In genomic region chr7:158075633-158076001, GRCh38 we compare ENCODE assay signal across 19 cellular contexts.
"Had no signal": no experiment of that assay in that cellular context is flagged by ENCODE, and none has a peak within 500 bp of the region (broad histone marks: within the 10 kb centered on the region; RNA-seq: fewer than 3 reads in every experiment).

No MANE protein-coding gene starts in this region.

- H3K36me3 Mint-ChIP-seq: activated naive CD8-positive, alpha-beta T cell; natural killer cell had no signal

- DNase-seq: activated CD4-positive, alpha-beta T cell treated with anti-CD3 and anti-CD28 coated beads for 4 hours; activated CD8-positive, alpha-beta T cell treated with anti-CD3 and anti-CD28 coated beads for 36 hours; activated gamma-delta T cell treated with Interleukin-2 at 50 U/mL for 16 hours; activated T-cell treated with anti-CD3 and anti-CD28 coated beads, Interleukin-2, amount 50 U/mL, for 4 hours; amniotic stem cell; central memory CD4-positive, alpha-beta T cell; left ventricle myocardium inferior; natural killer cell; occipital lobe; trophoblast cell had no signal

- H3K79me2 ChIP-seq: hepatocyte had no signal

- H3K4me1 Mint-ChIP-seq: natural killer cell, WTC11 had no signal

- H3K36me3 ChIP-seq: esophagus muscularis mucosa, left ventricle myocardium inferior, prostate gland, suprapubic skin had no signal

- H3K27me3 ChIP-seq: body of pancreas, hepatocyte had no signal

- H3K9me3 Mint-ChIP-seq: activated CD8-positive, alpha-beta T cell treated with anti-CD3 and anti-CD28 coated beads for 36 hours; activated T-cell treated with anti-CD3 and anti-CD28 coated beads, Interleukin-2, amount 50 U/mL, for 4 hours; natural killer cell; stimulated activated naive CD8-positive, alpha-beta T cell treated with anti-CD3 and anti-CD28 coated beads, Interleukin-15, Interleukin-2, amounts not matched to agents 100 ng/mL and 50 ng/mL, for 24 hours had no signal

- H3K27ac ChIP-seq: body of pancreas, coronary artery, esophagus muscularis mucosa, hepatocyte, left ventricle myocardium inferior, prostate gland, suprapubic skin had no signal

- ATAC-seq: activated CD8-positive, alpha-beta T cell treated with anti-CD3 and anti-CD28 coated beads for 36 hours; activated T-cell treated with anti-CD3 and anti-CD28 coated beads, Interleukin-2, amount 50 U/mL, for 4 hours; body of pancreas; natural killer cell; WTC11 had no signal

- H3K4me3 Mint-ChIP-seq: activated CD8-positive, alpha-beta T cell treated with anti-CD3 and anti-CD28 coated beads for 36 hours; activated naive CD8-positive, alpha-beta T cell; activated T-cell treated with anti-CD3 and anti-CD28 coated beads, Interleukin-2, amount 50 U/mL, for 4 hours; natural killer cell; stimulated activated naive CD8-positive, alpha-beta T cell treated with anti-CD3 and anti-CD28 coated beads, Interleukin-15, Interleukin-2, amounts not matched to agents 100 ng/mL and 50 ng/mL, for 24 hours; WTC11 had no signal

- H3K4me3 ChIP-seq: body of pancreas, coronary artery, esophagus muscularis mucosa, hepatocyte, left ventricle myocardium inferior, prostate gland, suprapubic skin had no signal

- H3K27me3 Mint-ChIP-seq: activated CD8-positive, alpha-beta T cell treated with anti-CD3 and anti-CD28 coated beads for 36 hours; stimulated activated naive CD8-positive, alpha-beta T cell treated with anti-CD3 and anti-CD28 coated beads, Interleukin-15, Interleukin-2, amounts not matched to agents 100 ng/mL and 50 ng/mL, for 24 hours had no signal

- H3K9me3 ChIP-seq: body of pancreas, esophagus muscularis mucosa, left ventricle myocardium inferior, prostate gland, suprapubic skin had no signal

- H3K4me2 ChIP-seq: hepatocyte had no signal

- H2AFZ ChIP-seq: hepatocyte had no signal

- H3K4me1 ChIP-seq: body of pancreas, esophagus muscularis mucosa, left ventricle myocardium inferior, prostate gland, suprapubic skin had no signal

- H3K27ac Mint-ChIP-seq: activated CD8-positive, alpha-beta T cell treated with anti-CD3 and anti-CD28 coated beads for 36 hours; activated naive CD8-positive, alpha-beta T cell; natural killer cell; stimulated activated naive CD8-positive, alpha-beta T cell treated with anti-CD3 and anti-CD28 coated beads, Interleukin-15, Interleukin-2, amounts not matched to agents 100 ng/mL and 50 ng/mL, for 24 hours; WTC11 had no signal
